15 cellular contexts compared by ENCODE assay signal in genomic region chr10:82981137-82981723, GRCh38.
A peak's percentile ranks its signal among the peaks of the same experiment; 100 is the strongest.
DNase-seq lines count a peak whose midpoint lies in the region; ATAC-seq, FAIRE-seq and TF ChIP-seq lines count a peak whose summit lies in the region.
"Had no signal": no experiment of that assay in that cellular context is flagged by ENCODE, and none has a peak within 500 bp of the region (broad histone marks: within the 10 kb centered on the region; RNA-seq: fewer than 3 reads in every experiment).

No MANE protein-coding gene starts in this region.

- H3K9ac ChIP-seq in astrocyte (ENCODE audit: low read length), result peak overlapping the region; percentile 81

- H3K9me3 ChIP-seq in astrocyte (ENCODE audit: insufficient read depth, low read depth, low read length), result no peaks in the 10 kb centered on the region
- H3K9me3 ChIP-seq: tibial artery had no signal

- no peak overlapping the region for H3K4me3 ChIP-seq in ACC112 (ENCODE audit: low read depth, low read length)
- H3K4me3 ChIP-seq in astrocyte (ENCODE audit: insufficient read depth, low read depth, low read length), result peak overlapping the region; percentile 20
- H3K4me3 ChIP-seq: tibial artery had no signal

- FAIRE-seq in astrocyte (lab: Jason Lieb, UNC), result peak; percentile 88
- no peak for FAIRE-seq in D721Med (lab: Jason Lieb, UNC)
- FAIRE-seq: kidney had no signal

- TF ChIP-seq CTCF in astrocyte (IDR thresholded peaks at IDR 0.05; ENCODE audit: insufficient read depth, low read depth, low read length) (no peak), D721Med (IDR thresholded peaks at IDR 0.05; ENCODE audit: insufficient read depth, missing control alignments) (no peak)

- no peak overlapping the region for H3K4me3 Mint-ChIP-seq in astrocyte (ENCODE audit: unreplicated experiment)
- no peak overlapping the region for H3K4me3 Mint-ChIP-seq in activated naive CD4-positive, alpha-beta T cell treated with anti-CD3 and anti-CD28 coated beads for 36 hours
- H3K4me3 Mint-ChIP-seq: activated B cell treated with CpG ODN at 0.5 μM for 24 hours; activated T-helper 1 cell treated with anti-CD3 and anti-CD28 coated beads, Interleukin-12 subunit alpha, Interleukin-12 subunit beta, Interleukin-2, Interleukin-4 antibody, amounts not matched to agents 30 ng/mL and 10 ng/mL and 1 ng/mL, durations not matched to agents 14 hours and 24 hours and 36 hours; central memory CD8-positive, alpha-beta T cell; naive thymus-derived CD8-positive, alpha-beta T cell had no signal

- peaks cover 2% of the 10 kb centered on the region for H3K9me3 Mint-ChIP-seq in astrocyte (ENCODE audit: unreplicated experiment)
- peaks cover 2% of the 10 kb centered on the region for H3K9me3 Mint-ChIP-seq in activated naive CD4-positive, alpha-beta T cell treated with anti-CD3 and anti-CD28 coated beads for 36 hours

- peaks cover 32% of the 10 kb centered on the region for H3K4me1 Mint-ChIP-seq in astrocyte (ENCODE audit: low read depth, unreplicated experiment)
- no peaks in the 10 kb centered on the region for H3K4me1 Mint-ChIP-seq in activated naive CD4-positive, alpha-beta T cell treated with anti-CD3 and anti-CD28 coated beads for 36 hours (ENCODE audit: low read depth)
- H3K4me1 Mint-ChIP-seq: activated B cell treated with CpG ODN at 0.5 μM for 24 hours; central memory CD8-positive, alpha-beta T cell; naive thymus-derived CD8-positive, alpha-beta T cell had no signal

- DNase-seq in HT1080 (ENCODE audit: low read depth) (peak; percentile 56), astrocyte (ENCODE audit: low read depth) (peak; percentile 88), inferior parietal cortex (ENCODE audit: extremely low spot score) (peak; percentile 15), D721Med (ENCODE audit: insufficient read length, low spot score) (no peak), DMS114 treated with DMSO at 0.1 percent for 48 hours (lab: John Stamatoyannopoulos, UW; ENCODE audit: unreplicated experiment) (no peak)
- DNase-seq in activated naive CD4-positive, alpha-beta T cell treated with anti-CD3 and anti-CD28 coated beads for 36 hours, result no peak
- DNase-seq: activated B cell treated with CpG ODN at 0.5 μM for 24 hours; kidney; naive thymus-derived CD8-positive, alpha-beta T cell; SHP77 treated with DMSO at 0.1 percent for 48 hours; tibial artery had no signal

- H3K36me3 ChIP-seq in ACC112 (ENCODE audit: insufficient read depth, low read length) (no peaks in the 10 kb centered on the region), astrocyte (ENCODE audit: insufficient read depth, low read length) (no peaks in the 10 kb centered on the region)
- H3K36me3 ChIP-seq: tibial artery had no signal

- no peaks in the 10 kb centered on the region for H3K27me3 Mint-ChIP-seq in astrocyte (ENCODE audit: low read depth, unreplicated experiment)
- no peaks in the 10 kb centered on the region for H3K27me3 Mint-ChIP-seq in activated naive CD4-positive, alpha-beta T cell treated with anti-CD3 and anti-CD28 coated beads for 36 hours (ENCODE audit: low read depth)
- H3K27me3 Mint-ChIP-seq: activated B cell treated with CpG ODN at 0.5 μM for 24 hours; central memory CD8-positive, alpha-beta T cell; naive thymus-derived CD8-positive, alpha-beta T cell had no signal

- peak overlapping the region; percentile 99 for H3K27ac Mint-ChIP-seq in astrocyte (ENCODE audit: unreplicated experiment)
- no peak overlapping the region for H3K27ac Mint-ChIP-seq in activated naive CD4-positive, alpha-beta T cell treated with anti-CD3 and anti-CD28 coated beads for 36 hours
- H3K27ac Mint-ChIP-seq: activated B cell treated with CpG ODN at 0.5 μM for 24 hours; activated T-helper 1 cell treated with anti-CD3 and anti-CD28 coated beads, Interleukin-12 subunit alpha, Interleukin-12 subunit beta, Interleukin-2, Interleukin-4 antibody, amounts not matched to agents 30 ng/mL and 10 ng/mL and 1 ng/mL, durations not matched to agents 14 hours and 24 hours and 36 hours; naive thymus-derived CD8-positive, alpha-beta T cell had no signal

- H3K36me3 Mint-ChIP-seq in astrocyte (ENCODE audit: low read depth, unreplicated experiment), result no peaks in the 10 kb centered on the region
- no peaks in the 10 kb centered on the region for H3K36me3 Mint-ChIP-seq in activated naive CD4-positive, alpha-beta T cell treated with anti-CD3 and anti-CD28 coated beads for 36 hours (ENCODE audit: low read depth)
- H3K36me3 Mint-ChIP-seq: naive thymus-derived CD8-positive, alpha-beta T cell had no signal

- no peaks in the 10 kb centered on the region for H3K79me2 ChIP-seq in ACC112 (ENCODE audit: control insufficient read depth, insufficient read depth, low read length, unreplicated experiment)
- H3K79me2 ChIP-seq in astrocyte (ENCODE audit: insufficient read depth, low read length), result no peaks in the 10 kb centered on the region

- peak overlapping the region; percentile 78 for H3K27ac ChIP-seq in ACC112 (ENCODE audit: low read depth, low read length)
- H3K27ac ChIP-seq in astrocyte (ENCODE audit: low read depth, low read length), result peak overlapping the region; percentile 98
- H3K27ac ChIP-seq: tibial artery had no signal

- peak overlapping the region; percentile 74 for H3K4me2 ChIP-seq in astrocyte (ENCODE audit: low read length)

- ATAC-seq in GM21367 (IDR thresholded peaks at IDR 0.05; ENCODE audit: unreplicated experiment), result no peak
- ATAC-seq: naive thymus-derived CD8-positive, alpha-beta T cell had no signal

- H4K20me1 ChIP-seq in astrocyte (ENCODE audit: insufficient read depth, low read length), result no peaks in the 10 kb centered on the region

- no peak overlapping the region for H2AFZ ChIP-seq in ACC112 (ENCODE audit: low read length, unreplicated experiment)
- peak overlapping the region; percentile 31 for H2AFZ ChIP-seq in astrocyte (ENCODE audit: low read depth, low read length)

- H3K4me1 ChIP-seq in ACC112 (ENCODE audit: control insufficient read depth, insufficient read depth, low read length, unreplicated experiment) (peaks cover 9% of the 10 kb centered on the region), astrocyte (ENCODE audit: insufficient read depth, low read length) (peaks cover 27% of the 10 kb centered on the region)

- CTCF ChIA-PET in activated naive CD4-positive, alpha-beta T cell treated with anti-CD3 and anti-CD28 coated beads for 36 hours (lab: Charles Lee), result no interaction called here

- intact Hi-C loops in activated naive CD4-positive, alpha-beta T cell treated with anti-CD3 and anti-CD28 coated beads for 36 hours (cut with micrococcal nuclease), result no loop called here

- no peaks in the 10 kb centered on the region for H3K27me3 ChIP-seq in ACC112 (ENCODE audit: insufficient read depth, low read length)
- no peaks in the 10 kb centered on the region for H3K27me3 ChIP-seq in astrocyte (ENCODE audit: insufficient read depth, low read length)
- H3K27me3 ChIP-seq: tibial artery had no signal

Comparison
In these comparisons a context has a peak if more than half of its experiments do, and no peak if none do; other contexts are left out.
1. DNase-seq: peak in HT1080 (single experiment), astrocyte (single experiment) and inferior parietal cortex (single experiment); none in D721Med (single experiment), activated naive CD4-positive, alpha-beta T cell treated with anti-CD3 and anti-CD28 coated beads for 36 hours (single experiment) and DMS114 treated with DMSO at 0.1 percent for 48 hours (single experiment).